Comparison of ENCODE assay signal across 1 cellular context in the genomic region with DNA sequence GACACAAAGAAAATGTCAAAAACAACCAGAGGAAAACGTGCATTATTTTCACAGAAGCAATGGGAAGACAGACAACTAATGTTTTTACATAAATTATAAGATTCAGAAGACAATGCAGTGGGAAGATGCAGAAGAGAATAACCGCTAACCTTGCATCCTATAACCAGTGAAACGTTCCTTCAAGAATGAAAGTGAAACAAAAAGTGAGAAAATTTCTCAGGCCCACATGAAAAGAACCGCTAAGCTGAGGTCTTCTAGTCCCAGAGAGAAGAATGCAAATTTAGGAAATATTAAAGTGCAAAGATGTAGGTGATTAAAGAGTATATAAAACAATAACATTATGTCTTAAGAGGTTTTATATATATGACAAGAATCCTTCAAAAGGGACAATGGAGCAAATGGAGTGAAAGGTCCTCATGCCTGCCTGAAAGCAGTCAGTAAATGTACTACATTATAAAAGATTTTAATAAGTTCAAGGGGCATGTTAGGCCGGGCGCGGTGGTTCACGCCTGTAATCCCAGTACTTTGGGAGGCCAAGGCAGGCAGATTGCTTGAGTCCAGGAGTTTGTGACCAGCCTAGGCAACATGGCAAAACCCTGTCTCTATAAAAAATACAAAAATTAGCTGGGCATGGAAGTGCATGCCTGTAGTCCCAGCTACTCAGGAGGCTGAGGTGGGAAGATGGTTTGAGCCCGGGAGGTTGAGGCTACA.
TF ChIP-seq lines count a peak whose summit lies in the region.

No MANE protein-coding gene starts in this region.

TF ChIP-seq in GM12878, 131 proteins besides CTCF, POLR2A, EP300 and RAD21 (continued from another document):
- TF ChIP-seq, protein P1, sequence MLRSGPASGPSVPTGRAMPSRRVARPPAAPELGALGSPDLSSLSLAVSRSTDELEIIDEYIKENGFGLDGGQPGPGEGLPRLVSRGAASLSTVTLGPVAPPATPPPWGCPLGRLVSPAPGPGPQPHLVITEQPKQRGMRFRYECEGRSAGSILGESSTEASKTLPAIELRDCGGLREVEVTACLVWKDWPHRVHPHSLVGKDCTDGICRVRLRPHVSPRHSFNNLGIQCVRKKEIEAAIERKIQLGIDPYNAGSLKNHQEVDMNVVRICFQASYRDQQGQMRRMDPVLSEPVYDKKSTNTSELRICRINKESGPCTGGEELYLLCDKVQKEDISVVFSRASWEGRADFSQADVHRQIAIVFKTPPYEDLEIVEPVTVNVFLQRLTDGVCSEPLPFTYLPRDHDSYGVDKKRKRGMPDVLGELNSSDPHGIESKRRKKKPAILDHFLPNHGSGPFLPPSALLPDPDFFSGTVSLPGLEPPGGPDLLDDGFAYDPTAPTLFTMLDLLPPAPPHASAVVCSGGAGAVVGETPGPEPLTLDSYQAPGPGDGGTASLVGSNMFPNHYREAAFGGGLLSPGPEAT (IDR thresholded peaks at IDR 0.05; ENCODE audit: low read depth) = no peak
- TF ChIP-seq, protein P2, sequence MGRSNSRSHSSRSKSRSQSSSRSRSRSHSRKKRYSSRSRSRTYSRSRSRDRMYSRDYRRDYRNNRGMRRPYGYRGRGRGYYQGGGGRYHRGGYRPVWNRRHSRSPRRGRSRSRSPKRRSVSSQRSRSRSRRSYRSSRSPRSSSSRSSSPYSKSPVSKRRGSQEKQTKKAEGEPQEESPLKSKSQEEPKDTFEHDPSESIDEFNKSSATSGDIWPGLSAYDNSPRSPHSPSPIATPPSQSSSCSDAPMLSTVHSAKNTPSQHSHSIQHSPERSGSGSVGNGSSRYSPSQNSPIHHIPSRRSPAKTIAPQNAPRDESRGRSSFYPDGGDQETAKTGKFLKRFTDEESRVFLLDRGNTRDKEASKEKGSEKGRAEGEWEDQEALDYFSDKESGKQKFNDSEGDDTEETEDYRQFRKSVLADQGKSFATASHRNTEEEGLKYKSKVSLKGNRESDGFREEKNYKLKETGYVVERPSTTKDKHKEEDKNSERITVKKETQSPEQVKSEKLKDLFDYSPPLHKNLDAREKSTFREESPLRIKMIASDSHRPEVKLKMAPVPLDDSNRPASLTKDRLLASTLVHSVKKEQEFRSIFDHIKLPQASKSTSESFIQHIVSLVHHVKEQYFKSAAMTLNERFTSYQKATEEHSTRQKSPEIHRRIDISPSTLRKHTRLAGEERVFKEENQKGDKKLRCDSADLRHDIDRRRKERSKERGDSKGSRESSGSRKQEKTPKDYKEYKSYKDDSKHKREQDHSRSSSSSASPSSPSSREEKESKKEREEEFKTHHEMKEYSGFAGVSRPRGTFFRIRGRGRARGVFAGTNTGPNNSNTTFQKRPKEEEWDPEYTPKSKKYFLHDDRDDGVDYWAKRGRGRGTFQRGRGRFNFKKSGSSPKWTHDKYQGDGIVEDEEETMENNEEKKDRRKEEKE (IDR thresholded peaks at IDR 0.05) = no peak
TF ChIP-seq in GM12878: peak in this region for 1.
